Comparison of ENCODE assay signal across 20 cellular contexts in the genomic region with DNA sequence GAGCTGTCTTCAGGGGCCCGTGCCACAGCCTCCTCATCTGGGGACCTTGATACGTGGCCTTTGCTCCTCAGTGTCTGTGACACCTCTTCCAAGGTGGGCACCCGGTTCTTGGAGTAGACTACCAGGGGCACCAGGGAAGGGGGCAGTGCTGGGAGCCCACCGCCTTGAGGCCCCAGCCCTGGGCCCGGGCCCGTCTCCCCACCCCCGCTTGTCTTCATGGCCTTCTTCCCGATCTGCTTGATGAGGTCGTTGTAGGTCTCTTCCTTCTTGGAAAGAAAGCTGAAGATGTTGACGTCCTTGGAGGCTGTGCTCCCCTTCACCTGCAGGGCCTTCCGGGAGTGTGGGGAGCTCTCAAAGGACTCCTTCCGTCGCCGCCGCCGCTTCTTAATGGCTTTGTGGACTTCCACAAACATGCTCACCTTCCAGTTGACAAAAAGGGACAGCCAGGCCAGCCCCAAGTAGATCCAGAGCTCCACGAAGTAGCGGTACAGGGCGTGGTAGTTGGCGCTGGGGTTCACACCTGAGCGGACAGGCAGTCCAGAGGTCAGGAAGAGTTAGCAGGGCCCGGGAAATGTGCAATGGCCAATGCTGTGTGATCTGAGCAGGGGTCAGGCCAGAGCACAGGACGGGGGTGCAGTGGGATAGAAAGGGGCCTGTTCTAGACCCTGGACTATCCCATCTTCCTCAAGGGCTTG. TPM values are rescaled to one million over a fixed set of nuclear protein-coding genes. Genes with fewer than 3 reads are reported as not detected.
DNase-seq lines count a peak whose midpoint lies in the region; ATAC-seq, FAIRE-seq and TF ChIP-seq lines count a peak whose summit lies in the region.
"Had no signal": no experiment of that assay in that cellular context is flagged by ENCODE, and none has a peak within 500 bp of the region (broad histone marks: within the 10 kb centered on the region; RNA-seq: fewer than 3 reads in every experiment).

No MANE protein-coding gene starts in this region.

- H3K4me1 ChIP-seq in liver (ENCODE audit: control insufficient read depth in 4 of 4, insufficient read depth in 4 of 4, low read length in 3 of 4) (peaks cover 0 to 12% (median under 1%) of the 10 kb centered on the region in 4 donors), HepG2 (ENCODE audit: insufficient read depth, low read length) (no peaks in the 10 kb centered on the region), small intestine (ENCODE audit: control insufficient read depth in 2 of 2, insufficient read depth in 1 of 2, low read depth in 1 of 2, low read length in 1 of 2) (peaks cover 0 to 16% of the 10 kb centered on the region in 2 donors)
- H3K4me1 ChIP-seq: HAP-1 had no signal

- H3K36me3 ChIP-seq in liver (ENCODE audit: control insufficient read depth in 4 of 4, insufficient read depth in 3 of 4, low read depth in 1 of 4, low read length in 3 of 4) (peaks cover 2 to 57% (median 34%) of the 10 kb centered on the region in 4 donors), HepG2 (replicated peaks in 1 of 2; ENCODE audit: control insufficient read depth in 1 of 2, insufficient read depth in 2 of 2, low read length in 2 of 2) (no peaks in the 10 kb centered on the region), small intestine (ENCODE audit: control insufficient read depth in 2 of 2, insufficient read depth in 2 of 2, low read length in 2 of 2) (peaks cover 4 to 22% of the 10 kb centered on the region in 2 donors)

- no peaks in the 10 kb centered on the region for H3K79me2 ChIP-seq in HepG2 (ENCODE audit: insufficient read depth, low read length)

- no TSS peak for BruUV-seq in HepG2 (replicated peaks; lab: Mats Ljungman, UMichigan)

- TF ChIP-seq EP300 in HepG2 (IDR thresholded peaks at IDR 0.05; ENCODE audit: low read depth in 2 of 2, low read length in 2 of 2) (no peak), HepG2 (CRISPR knock-in tag; IDR thresholded peaks at IDR 0.05; ENCODE audit: borderline replicate concordance) (no peak)

- H3K4me3 ChIP-seq in liver (ENCODE audit: low read depth in 1 of 3, low read length in 3 of 3) (no peak overlapping the region), HepG2 (replicated peaks in 1 of 3; ENCODE audit: insufficient read depth in 1 of 3, low read depth in 2 of 3, low read length in 3 of 3) (no peak overlapping the region), small intestine (ENCODE audit: low read depth in 1 of 2, low read length in 2 of 2) (no peak overlapping the region)
- H3K4me3 ChIP-seq: GM12878, HAP-1 had no signal

- DNase-seq in HepG2 (ENCODE audit: low spot score) (no peak), left colon (no peak), small intestine (peak; percentile 81), SIG-M5 (lab: John Stamatoyannopoulos, UW) (no peak), hypothalamus (lab: John Stamatoyannopoulos, UW) (no peak), NCI-H1105 treated with DMSO at 0.1 percent for 48 hours (lab: John Stamatoyannopoulos, UW) (no peak)
- DNase-seq: CD8-positive, alpha-beta T cell; COR-L47; DMS79; GOT3 had no signal

- H3K9ac ChIP-seq in liver (ENCODE audit: low read depth in 1 of 2, low read length in 2 of 2) = no peak overlapping the region
- H3K9ac ChIP-seq in HepG2 (ENCODE audit: insufficient read depth, low read depth, low read length) = no peak overlapping the region

- ATAC-seq in HepG2 = no peak
- peak; percentile 6 for ATAC-seq in left colon
- no peak for ATAC-seq in GM18907 (IDR thresholded peaks at IDR 0.05; ENCODE audit: unreplicated experiment)
- ATAC-seq: CD8-positive, alpha-beta T cell; GM12878 had no signal

- WGBS in liver = 81% methylated on average over 23 of the region's 23 CpGs
- WGBS in HepG2 (ENCODE audit: low lambda C conversion rate) = 64% methylated on average over 18 of the region's 23 CpGs
- WGBS in small intestine, 3 donors = 67 to 85% (median 81%) methylated on average over 21 to 23 of the region's 23 CpGs

- in situ Hi-C loops in HepG2 (cut with HindIII; ENCODE audit: extremely low pct_ligation_motif_present, low pct_unique_long_range_greater_than_20kb) = no loop called here

- TF ChIP-seq POLR2A in HepG2 (IDR thresholded peaks at IDR 0.05; ENCODE audit: insufficient read depth in 1 of 2, low read depth in 2 of 2, low read length in 2 of 2) = no peak

- intact Hi-C loops in HepG2 (cut with micrococcal nuclease; ENCODE audit: unreplicated experiment) = no loop called here
- intact Hi-C loops in left colon (cut with DNase I, micrococcal nuclease) = no loop called here

- no peaks in the 10 kb centered on the region for H4K20me1 ChIP-seq in HepG2 (ENCODE audit: insufficient read depth, low read length)

- FAIRE-seq in HepG2 (lab: Jason Lieb, UNC) = no peak
- no peak for FAIRE-seq in small intestine (lab: Jason Lieb, UNC)
- FAIRE-seq: GM12878 had no signal

- no peak overlapping the region for H3K4me2 ChIP-seq in HepG2 (ENCODE audit: low read depth, low read length)

- POLR2A ChIA-PET in HepG2 (lab: Yijun Ruan, JAX) = no interaction called here

- H3K9me3 ChIP-seq in liver (ENCODE audit: control insufficient read depth in 4 of 4, low read length in 3 of 4) (no peaks in the 10 kb centered on the region), HepG2 (ENCODE audit: low read length) (no peaks in the 10 kb centered on the region), small intestine (ENCODE audit: control insufficient read depth, low read depth) (no peaks in the 10 kb centered on the region)
- H3K9me3 ChIP-seq: HAP-1 had no signal

- H3K27ac ChIP-seq in liver (ENCODE audit: low read depth in 1 of 2, low read length in 2 of 2) (no peak overlapping the region), HepG2 (ENCODE audit: extremely low read length, insufficient read depth, low read length) (no peak overlapping the region), small intestine (ENCODE audit: low read depth in 1 of 2, low read length in 1 of 2) (peak overlapping the region in 1 of 2 donors; percentile 99)
- H3K27ac ChIP-seq: 22Rv1 had no signal

- H3K27me3 ChIP-seq in liver (ENCODE audit: control insufficient read depth in 4 of 4, insufficient read depth in 4 of 4, low read length in 3 of 4) = no peaks in the 10 kb centered on the region
- no peaks in the 10 kb centered on the region; a peak in 1 of 5 replicates for H3K27me3 ChIP-seq in HepG2 (ENCODE audit: control insufficient read depth in 1 of 2, insufficient read depth in 2 of 2, low read length in 2 of 2)
- no peaks in the 10 kb centered on the region for H3K27me3 ChIP-seq in small intestine (ENCODE audit: control insufficient read depth in 2 of 2, insufficient read depth in 2 of 2, low read length in 2 of 2)

- no peak for TF ChIP-seq RAD21 in liver (IDR thresholded peaks at IDR 0.05)
- TF ChIP-seq RAD21 in HepG2 (CRISPR knock-in tag; IDR thresholded peaks at IDR 0.05) = no peak

- CTCF ChIA-PET in HepG2 (lab: Yijun Ruan, JAX; ENCODE audit: low intra/inter-chr PET ratio, low total read pairs) = no interaction called here

- TF ChIP-seq CTCF in liver (IDR thresholded peaks at IDR 0.05; ENCODE audit: low read depth, low read length, missing input control) = no peak
- no peak for TF ChIP-seq CTCF in HepG2 (CRISPR knock-in tag; IDR thresholded peaks at IDR 0.05)

- no peak overlapping the region for H2AFZ ChIP-seq in HepG2 (ENCODE audit: low read length)

TF ChIP-seq in liver, 16 proteins besides CTCF, POLR2A, EP300 and RAD21 (continues in another document):
- TF ChIP-seq NR2F2 (IDR thresholded peaks at IDR 0.05) = no peak

TF ChIP-seq in HepG2, 621 proteins besides CTCF, POLR2A, EP300 and RAD21 (continues in another document):
- no peak for TF ChIP-seq AHR (CRISPR knock-in tag; IDR thresholded peaks at IDR 0.05)
- TF ChIP-seq ZNF605 (CRISPR knock-in tag; IDR thresholded peaks at IDR 0.05) = no peak
- TF ChIP-seq PLRG1 (conservative IDR thresholded peaks at IDR 0.05) = no peak
- TF ChIP-seq XBP1 (CRISPR knock-in tag; IDR thresholded peaks at IDR 0.05) = no peak
- TF ChIP-seq, protein P1, sequence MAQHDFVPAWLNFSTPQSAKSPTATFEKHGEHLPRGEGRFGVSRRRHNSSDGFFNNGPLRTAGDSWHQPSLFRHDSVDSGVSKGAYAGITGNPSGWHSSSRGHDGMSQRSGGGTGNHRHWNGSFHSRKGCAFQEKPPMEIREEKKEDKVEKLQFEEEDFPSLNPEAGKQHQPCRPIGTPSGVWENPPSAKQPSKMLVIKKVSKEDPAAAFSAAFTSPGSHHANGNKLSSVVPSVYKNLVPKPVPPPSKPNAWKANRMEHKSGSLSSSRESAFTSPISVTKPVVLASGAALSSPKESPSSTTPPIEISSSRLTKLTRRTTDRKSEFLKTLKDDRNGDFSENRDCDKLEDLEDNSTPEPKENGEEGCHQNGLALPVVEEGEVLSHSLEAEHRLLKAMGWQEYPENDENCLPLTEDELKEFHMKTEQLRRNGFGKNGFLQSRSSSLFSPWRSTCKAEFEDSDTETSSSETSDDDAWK (CRISPR knock-in tag; IDR thresholded peaks at IDR 0.05) = no peak
- TF ChIP-seq ZNF883 (CRISPR knock-in tag; IDR thresholded peaks at IDR 0.05; ENCODE audit: not compliant biosample characterization) = no peak

RNA-seq across cellular contexts. Expression of a gene that starts 37.9 kb away (rescaled TPM):
- 10 to 100 TPM in 1 of 2 donors, 1 to 10 TPM in 1; 3.7 to 19.1 TPM for total RNA-seq in liver
- 1 to 10 TPM; 5.4 to 9.6 TPM for polyA plus RNA-seq in liver
- total RNA-seq in HepG2 (2016; rRNA removed; fragmentation: Illumina TruSeq; extraction: Trizol) = 0.04 TPM in 1 of 2 replicates, not detected in the other
- total RNA-seq in HepG2 (2016; cell fraction: cytosol; rRNA removed; fragmentation: Illumina TruSeq; extraction: Trizol; ENCODE audit: low read depth) = not detected in 2 replicates
- 0.04 TPM in 1 of 2 replicates, not detected in the other for total RNA-seq in HepG2 (2016; cell fraction: insoluble cytoplasmic fraction; rRNA removed; fragmentation: Illumina TruSeq; extraction: Trizol)
- not detected in 2 replicates for total RNA-seq in HepG2 (2016; cell fraction: membrane; rRNA removed; fragmentation: Illumina TruSeq; extraction: Trizol)
- not detected in 2 replicates for total RNA-seq in HepG2 (2016; cell fraction: nucleus; rRNA removed; fragmentation: Illumina TruSeq; extraction: Trizol)
- polyA plus RNA-seq in HepG2 (2011; rRNA removed) = 0.03 TPM in 1 of 2 replicates, not detected in the other
- polyA plus RNA-seq in HepG2 (2011; cell fraction: cytosol; rRNA removed) = 0.01 TPM in 1 of 2 replicates, not detected in the other
- not detected in 2 replicates for polyA plus RNA-seq in HepG2 (2011; cell fraction: nucleus; rRNA removed)
- polyA plus RNA-seq in HepG2 (2012) = not detected in 2 replicates
- not detected in 2 replicates for polyA plus RNA-seq in HepG2 (2016; cell fraction: cytosol; fragmentation: Illumina TruSeq; extraction: Trizol; ENCODE audit: low read depth)
- polyA plus RNA-seq in HepG2 (2016; cell fraction: insoluble cytoplasmic fraction; fragmentation: Illumina TruSeq; extraction: Trizol; ENCODE audit: low read depth) = not detected in 2 replicates
- not detected in 2 replicates for polyA plus RNA-seq in HepG2 (2016; cell fraction: membrane; fragmentation: Illumina TruSeq; extraction: Trizol; ENCODE audit: low read depth)
- polyA plus RNA-seq in HepG2 (2016; cell fraction: nucleus; fragmentation: Illumina TruSeq; extraction: Trizol; ENCODE audit: insufficient read depth, low read depth) = not detected in 2 replicates
- polyA minus RNA-seq in HepG2 (2011; rRNA and poly(A)+ RNA removed; ENCODE audit: low replicate concordance) = 9.6 TPM in 1 of 2 replicates, not detected in the other
- polyA minus RNA-seq in HepG2 (2011; cell fraction: cytosol; rRNA and poly(A)+ RNA removed) = not detected in 2 replicates
- not detected in 2 replicates for polyA minus RNA-seq in HepG2 (2011; cell fraction: nucleus; rRNA and poly(A)+ RNA removed)
- 10 to 100 TPM; 44.8 to 52.9 TPM for total RNA-seq in left colon
- 10 to 100 TPM; 39.6 to 44.1 (median 43.0) TPM for polyA plus RNA-seq in small intestine
- total RNA-seq: A673, G401, HT1080 had no signal
- polyA plus RNA-seq: BJ, CD14-positive monocyte had no signal

Comparison
In these comparisons a context has a peak if more than half of its experiments do, and no peak if none do; other contexts are left out.
1. RNA of a gene that starts 37.9 kb away (total RNA-seq): 44.8 to 52.9 TPM in left colon and 3.7 to 19.1 TPM in liver; 0.04 TPM in HepG2; every median in the first group is over 4 times any median in the second.